ENCODE assay signal across 33 cellular contexts in the genomic region with DNA sequence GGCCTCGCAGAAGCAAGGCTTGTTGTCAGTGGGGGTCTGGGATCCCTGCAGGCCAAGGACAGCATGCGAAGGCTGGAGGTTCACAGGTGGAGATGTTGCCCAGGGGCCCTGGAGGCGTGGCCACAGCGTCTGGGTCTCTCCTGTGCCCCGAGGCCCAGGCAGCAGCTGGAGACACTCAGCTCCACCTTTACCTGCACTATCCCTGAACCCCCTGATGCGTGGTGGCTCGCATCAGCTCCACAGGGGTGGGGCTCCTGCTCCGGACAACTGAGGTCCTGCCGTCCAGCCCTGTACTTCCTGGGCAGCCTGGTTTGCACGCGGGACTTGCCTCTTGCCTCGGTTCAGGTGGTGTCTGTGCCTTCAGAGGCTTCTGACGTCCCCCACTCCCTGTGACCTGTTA.
"Had no signal": no experiment of that assay in that cellular context is flagged by ENCODE, and none has a peak within 500 bp of the region (broad histone marks: within the 10 kb centered on the region; RNA-seq: fewer than 3 reads in every experiment).

No MANE protein-coding gene starts in this region.

- ATAC-seq: activated CD4-positive, alpha-beta T cell treated with anti-CD3 and anti-CD28 coated beads for 36 hours; activated naive CD4-positive, alpha-beta T cell treated with anti-CD3 and anti-CD28 coated beads, Interleukin-2, amount 50 U/mL, for 72 hours; activated T-cell treated with anti-CD3 and anti-CD28 coated beads, Interleukin-2, amount 50 U/mL, for 4 hours; Panc1 had no signal

- H3K9me3 Mint-ChIP-seq: activated CD4-positive, alpha-beta memory T cell treated with anti-CD3 and anti-CD28 coated beads for 36 hours; activated CD4-positive, alpha-beta T cell treated with anti-CD3 and anti-CD28 coated beads, Interleukin-2, amount 10 ng/mL, durations not matched to agents 7 days and 5 days; activated naive CD4-positive, alpha-beta T cell treated with anti-CD3 and anti-CD28 coated beads for 36 hours; activated naive CD4-positive, alpha-beta T cell treated with anti-CD3 and anti-CD28 coated beads, Interleukin-2, amount 50 U/mL, for 72 hours; activated T-cell treated with anti-CD3 and anti-CD28 coated beads, Interleukin-2, amount 50 U/mL, for 4 hours; activated T-helper 1 cell treated with anti-CD3 and anti-CD28 coated beads, Interleukin-12 subunit alpha, Interleukin-12 subunit beta, Interleukin-2, Interleukin-4 antibody, amounts not matched to agents 30 ng/mL and 10 ng/mL and 1 ng/mL, durations not matched to agents 14 hours and 24 hours and 36 hours; T-helper 1 cell treated with Interleukin-12 subunit alpha and Interleukin-12 subunit beta and Interleukin-4 antibody, amounts not matched to agents 30 μg/mL and 1 μg/mL, for 36 hours; T-helper 2 cell treated with Interferon-gamma antibody and Interleukin-4, amounts not matched to agents 5 μg/mL and 100 μg/mL, for 36 hours had no signal

- H3K27me3 Mint-ChIP-seq: activated CD4-positive, alpha-beta memory T cell treated with anti-CD3 and anti-CD28 coated beads for 36 hours; activated CD4-positive, alpha-beta T cell treated with anti-CD3 and anti-CD28 coated beads for 36 hours; activated CD4-positive, alpha-beta T cell treated with anti-CD3 and anti-CD28 coated beads, Interleukin-2, amount 10 ng/mL, durations not matched to agents 7 days and 5 days had no signal

- H3K27ac Mint-ChIP-seq: activated CD4-positive, alpha-beta memory T cell treated with anti-CD3 and anti-CD28 coated beads for 36 hours; activated CD4-positive, alpha-beta T cell treated with anti-CD3 and anti-CD28 coated beads for 36 hours; activated CD4-positive, alpha-beta T cell treated with anti-CD3 and anti-CD28 coated beads, Interleukin-2, amount 10 ng/mL, durations not matched to agents 7 days and 5 days; activated naive CD4-positive, alpha-beta T cell treated with anti-CD3 and anti-CD28 coated beads for 36 hours; activated naive CD4-positive, alpha-beta T cell treated with anti-CD3 and anti-CD28 coated beads, Interleukin-2, amount 50 U/mL, for 72 hours; activated T-helper 1 cell treated with anti-CD3 and anti-CD28 coated beads, Interleukin-12 subunit alpha, Interleukin-12 subunit beta, Interleukin-2, Interleukin-4 antibody, amounts not matched to agents 30 ng/mL and 10 ng/mL and 1 ng/mL, durations not matched to agents 14 hours and 24 hours and 36 hours; T-helper 1 cell treated with Interleukin-12 subunit alpha and Interleukin-12 subunit beta and Interleukin-4 antibody, amounts not matched to agents 30 μg/mL and 1 μg/mL, for 36 hours; T-helper 2 cell treated with Interferon-gamma antibody and Interleukin-4, amounts not matched to agents 5 μg/mL and 100 μg/mL, for 36 hours had no signal

- H3K4me3 Mint-ChIP-seq: activated CD4-positive, alpha-beta memory T cell treated with anti-CD3 and anti-CD28 coated beads for 36 hours; activated CD4-positive, alpha-beta T cell treated with anti-CD3 and anti-CD28 coated beads for 36 hours; activated CD4-positive, alpha-beta T cell treated with anti-CD3 and anti-CD28 coated beads, Interleukin-2, amount 10 ng/mL, durations not matched to agents 7 days and 5 days; activated naive CD4-positive, alpha-beta T cell treated with anti-CD3 and anti-CD28 coated beads for 36 hours; activated T-cell treated with anti-CD3 and anti-CD28 coated beads, Interleukin-2, amount 50 U/mL, for 4 hours; activated T-helper 1 cell treated with anti-CD3 and anti-CD28 coated beads, Interleukin-12 subunit alpha, Interleukin-12 subunit beta, Interleukin-2, Interleukin-4 antibody, amounts not matched to agents 30 ng/mL and 10 ng/mL and 1 ng/mL, durations not matched to agents 14 hours and 24 hours and 36 hours; T-helper 1 cell treated with Interleukin-12 subunit alpha and Interleukin-12 subunit beta and Interleukin-4 antibody, amounts not matched to agents 30 μg/mL and 1 μg/mL, for 36 hours; T-helper 2 cell treated with Interferon-gamma antibody and Interleukin-4, amounts not matched to agents 5 μg/mL and 100 μg/mL, for 36 hours had no signal

- H3K4me1 ChIP-seq: breast epithelium had no signal

- H3K36me3 Mint-ChIP-seq: activated CD4-positive, alpha-beta memory T cell treated with anti-CD3 and anti-CD28 coated beads for 36 hours; activated naive CD4-positive, alpha-beta T cell treated with anti-CD3 and anti-CD28 coated beads, Interleukin-2, amount 50 U/mL, for 72 hours had no signal

- H3K4me3 ChIP-seq: adrenal gland, body of pancreas, breast epithelium, MG63, SJSA1 had no signal

- H3K4me1 Mint-ChIP-seq: activated CD4-positive, alpha-beta T cell treated with anti-CD3 and anti-CD28 coated beads for 36 hours; activated CD4-positive, alpha-beta T cell treated with anti-CD3 and anti-CD28 coated beads, Interleukin-2, amount 10 ng/mL, durations not matched to agents 7 days and 5 days had no signal

- H3K36me3 ChIP-seq: adrenal gland, breast epithelium, MG63, SJSA1 had no signal

- H3K27me3 ChIP-seq: adrenal gland, body of pancreas, breast epithelium, MG63, SJSA1 had no signal

- H3K27ac ChIP-seq: adrenal gland, breast epithelium, SJSA1 had no signal

- DNase-seq: activated CD4-positive, alpha-beta memory T cell treated with anti-CD3 and anti-CD28 coated beads for 36 hours; activated CD4-positive, alpha-beta T cell treated with anti-CD3 and anti-CD28 coated beads for 36 hours; activated CD4-positive, alpha-beta T cell treated with anti-CD3 and anti-CD28 coated beads, Interleukin-2, amount 10 ng/mL, durations not matched to agents 7 days and 5 days; activated CD8-positive, alpha-beta memory T cell treated with anti-CD3 and anti-CD28 coated beads, Interleukin-2, amount 50 U/mL, for 4 hours; activated gamma-delta T cell treated with Interleukin-2 at 50 U/mL for 16 hours; activated naive CD4-positive, alpha-beta T cell treated with anti-CD3 and anti-CD28 coated beads for 36 hours; activated T-cell treated with anti-CD3 and anti-CD28 coated beads for 4 hours; activated T-cell treated with anti-CD3 and anti-CD28 coated beads, Interleukin-2, amount 50 U/mL, for 4 hours; adrenal gland; caudate nucleus; Kasumi-1; KG1; MG63; NCI-H1048; NCI-H1105 treated with DMSO at 0.1 percent for 48 hours; NCI-H1436; NCI-H187 treated with DMSO at 0.1 percent for 48 hours; NCI-H2081 treated with DMSO at 0.1 percent for 48 hours; NCI-H226; NCI-H446 treated with DMSO at 0.1 percent for 48 hours; NCI-H524; NCI-H69; NCI-H82; SHP77 treated with DMSO at 0.1 percent for 48 hours; SK-N-SH had no signal

- H3K9me3 ChIP-seq: adrenal gland, body of pancreas, breast epithelium, MG63, SJSA1, SK-N-SH had no signal
